In genomic region chr20:25623736-25624499, GRCh38 we compare ENCODE assay signal across 8 cellular contexts. TPM values are rescaled to one million over a fixed set of nuclear protein-coding genes. Genes with fewer than 3 reads are reported as not detected.
DNase-seq lines count a peak whose midpoint lies in the region; ATAC-seq and TF ChIP-seq lines count a peak whose summit lies in the region.

TSS of gene NANP (minus strand) at chr20:25624014. CDS start at chr20:25623948, 66 bp downstream.

- TF ChIP-seq CTCF in GM12865 (IDR thresholded peaks at IDR 0.05; ENCODE audit: insufficient read depth, low read depth, low read length, missing control alignments), result no peak
- TF ChIP-seq CTCF in ovary (IDR thresholded peaks at IDR 0.05), result peak in 1 of 3 donors; percentile 25
- no peak for TF ChIP-seq CTCF in thyroid gland (IDR thresholded peaks at IDR 0.05)

- peak; percentile 99 for DNase-seq in GM12865 (ENCODE audit: low read depth)
- peak; percentile 97 for DNase-seq in NCI-H1105 (lab: John Stamatoyannopoulos, UW)
- peak; percentile 94 for DNase-seq in SKM-1 (lab: John Stamatoyannopoulos, UW; ENCODE audit: unreplicated experiment)
- DNase-seq in activated naive CD8-positive, alpha-beta T cell treated with anti-CD3 and anti-CD28 coated beads for 36 hours, result peak; percentile 94
- peak; percentile 97 for DNase-seq in Right ventricle myocardium inferior (ENCODE audit: missing footprints)
- DNase-seq in ovary, result peak; percentile 97
- peak; percentile 97 to 98 for DNase-seq in thyroid gland

- peak within 1 kb of the TSS; percentile 81 to 85 for H3K27ac ChIP-seq in ovary
- peak within 1 kb of the TSS; percentile 88 to 93 (median 89) for H3K27ac ChIP-seq in thyroid gland

- H3K27ac Mint-ChIP-seq in activated naive CD8-positive, alpha-beta T cell treated with anti-CD3 and anti-CD28 coated beads for 36 hours, result peak within 1 kb of the TSS; percentile 97

- peak within 1 kb of the TSS; percentile 84 for H3K4me3 Mint-ChIP-seq in activated naive CD8-positive, alpha-beta T cell treated with anti-CD3 and anti-CD28 coated beads for 36 hours

- no peaks in the 10 kb centered on the region for H3K27me3 Mint-ChIP-seq in activated naive CD8-positive, alpha-beta T cell treated with anti-CD3 and anti-CD28 coated beads for 36 hours

- no peaks in the 10 kb centered on the region for H3K36me3 ChIP-seq in ovary
- H3K36me3 ChIP-seq in thyroid gland, result no peaks in the 10 kb centered on the region

- intact Hi-C loops in Right ventricle myocardium inferior (cut with DNase I) (loop anchor here (1.0 to 5.0 kb wide), 2 partner anchors 74 to 82 kb away; no protein-coding TSS in a partner anchor), ovary (cut with DNase I) (loop anchor here in 1 of 4 donors (10.0 kb wide), 1 partner anchor 71 kb away; the partner anchor contains the start of gene ZNF337), thyroid gland (cut with DNase I) (no loop called here)

- H3K9me3 Mint-ChIP-seq in activated naive CD8-positive, alpha-beta T cell treated with anti-CD3 and anti-CD28 coated beads for 36 hours, result peaks cover 13% of the 10 kb centered on the region

- TF ChIP-seq POLR2A in ovary (IDR thresholded peaks at IDR 0.05) (peak; percentile 75), thyroid gland (IDR thresholded peaks at IDR 0.05) (peak in 1 of 2 donors; percentile 82)

- 0 to 1% (median 0%) methylated on average over 78 to 81 of the region's 81 CpGs for WGBS in ovary, 3 donors
- 0 to 2% methylated on average over 12 to 17 of the region's 81 CpGs for WGBS in thyroid gland, 2 donors

- H3K4me1 Mint-ChIP-seq in activated naive CD8-positive, alpha-beta T cell treated with anti-CD3 and anti-CD28 coated beads for 36 hours, result peaks cover 26% of the 10 kb centered on the region

- no peaks in the 10 kb centered on the region for H3K27me3 ChIP-seq in ovary
- H3K27me3 ChIP-seq in thyroid gland, result no peaks in the 10 kb centered on the region

- H3K4me3 ChIP-seq in GM12865 (ENCODE audit: low read depth, low read length) (peak within 1 kb of the TSS; percentile 79), ovary (peak within 1 kb of the TSS; percentile 82), thyroid gland (replicated peaks in 1 of 3) (peak within 1 kb of the TSS; percentile 55 to 94 (median 81))

- H3K36me3 Mint-ChIP-seq in activated naive CD8-positive, alpha-beta T cell treated with anti-CD3 and anti-CD28 coated beads for 36 hours, result peaks cover 34% of the 10 kb centered on the region

- no peak for TF ChIP-seq EP300 in ovary (IDR thresholded peaks at IDR 0.05)

- ATAC-seq in HG02642 (IDR thresholded peaks at IDR 0.05; ENCODE audit: poor library complexity, unreplicated experiment) (peak; percentile 87), Right ventricle myocardium inferior (peak; percentile 97)

- peaks cover 6% of the 10 kb centered on the region for H3K4me1 ChIP-seq in ovary (ENCODE audit: insufficient read depth)
- H3K4me1 ChIP-seq in thyroid gland, result peaks cover 18 to 29% of the 10 kb centered on the region in 2 donors

- H3K9me3 ChIP-seq in ovary (no peaks in the 10 kb centered on the region), thyroid gland (no peaks in the 10 kb centered on the region)

RNA-seq across cellular contexts. Expression of gene NANP, which starts in this region (rescaled TPM):
- total RNA-seq in activated naive CD8-positive, alpha-beta T cell treated with anti-CD3 and anti-CD28 coated beads for 36 hours, result 10 to 100 TPM; 10.2 to 10.9 TPM
- 3.8 TPM for total RNA-seq in Right ventricle myocardium inferior
- total RNA-seq in ovary, result 1 to 10 TPM; 2.9 to 8.1 (median 5.2) TPM
- 1 to 10 TPM; 1.9 to 3.7 TPM for polyA plus RNA-seq in ovary
- 1 to 10 TPM; 4.7 to 8.5 (median 6.9) TPM for total RNA-seq in thyroid gland

Comparison
In these comparisons a context has a peak if more than half of its experiments do, and no peak if none do; other contexts are left out.
1. Peak in every context shown above with its lines: DNase-seq, ATAC-seq, H3K4me3 ChIP-seq and H3K27ac ChIP-seq.